In the genomic region with DNA sequence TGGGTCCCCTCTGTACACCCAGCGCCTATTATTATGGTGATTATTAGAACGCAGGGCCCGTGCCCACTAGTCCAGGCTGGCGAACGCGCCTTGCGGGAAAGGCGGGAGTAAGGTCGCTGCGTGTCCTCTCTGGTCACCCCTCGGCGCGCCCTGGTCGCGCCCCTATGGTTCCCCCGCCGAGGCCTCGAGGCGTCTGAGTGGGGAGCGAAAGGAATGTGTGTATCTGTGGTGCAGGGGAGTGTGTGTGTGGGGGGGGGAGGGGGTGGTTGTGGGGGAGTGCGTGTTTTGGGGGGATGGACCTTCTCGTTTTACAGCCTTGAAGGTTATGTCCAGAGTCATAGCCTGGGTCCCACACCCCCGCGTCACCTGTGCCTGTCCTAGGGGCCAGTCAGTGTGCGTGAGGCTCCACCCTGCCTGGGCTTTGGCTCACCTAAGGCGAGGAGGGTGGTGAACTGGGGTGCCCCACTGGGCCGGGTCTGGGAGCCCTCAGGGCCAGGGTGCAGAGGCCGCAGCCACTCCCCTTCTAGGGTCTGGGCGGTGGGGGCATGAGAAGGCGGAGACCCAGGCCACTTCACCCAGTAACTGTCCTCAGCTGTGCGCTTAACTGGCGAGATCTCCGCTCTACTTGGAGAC, we compare ENCODE assay signal across 11 cellular contexts. TPM values are rescaled to one million over a fixed set of nuclear protein-coding genes. Genes with fewer than 3 reads are reported as not detected.
DNase-seq lines count a peak whose midpoint lies in the region; ATAC-seq and TF ChIP-seq lines count a peak whose summit lies in the region.
"Not testable (repeated sequence)": the region's sequence is repeated elsewhere in the genome, so short reads cannot be mapped to it uniquely, and the experiment has no call there.
"Had no signal": no experiment of that assay in that cellular context is flagged by ENCODE, and none has a peak within 500 bp of the region (broad histone marks: within the 10 kb centered on the region; RNA-seq: fewer than 3 reads in every experiment).

Gene SYT15B, minus strand, starts transcription at position 50 of the 633 bp plus-strand sequence. CDS start 952 bp downstream, outside the sequence.

- not testable (repeated sequence) for H3K27me3 ChIP-seq in BJ (ENCODE audit: control insufficient read depth, insufficient read depth, low read length); heart left ventricle; tibial artery
- H3K27me3 ChIP-seq in iPS-18a (ENCODE audit: control insufficient read depth, insufficient read depth, low read length), result peaks cover 10% of the 10 kb centered on the region

- not testable (repeated sequence) for TF ChIP-seq POLR2A in heart left ventricle (IDR thresholded peaks at IDR 0.05)

- H3K27ac Mint-ChIP-seq in nephron progenitor cell, result not testable (repeated sequence)

- WGBS in heart left ventricle, 4 donors, result 43 to 88% (median 61%) methylated on average over 4 to 28 of the region's 33 CpGs

- H3K4me1 ChIP-seq in heart left ventricle; iPS-18a (ENCODE audit: control insufficient read depth, low read depth, low read length): not testable (repeated sequence)
- H3K4me1 ChIP-seq in tibial artery, result peaks cover 0 to 15% (median 3%) of the 10 kb centered on the region in 4 donors

- not testable (repeated sequence) for H3K27ac ChIP-seq in heart left ventricle; iPS-18a (ENCODE audit: low read length); tibial artery

- peak within 1 kb of the TSS; percentile 55 for H3K4me3 Mint-ChIP-seq in nephron progenitor cell

- H3K9me3 Mint-ChIP-seq in nephron progenitor cell, result not testable (repeated sequence)

- not testable (repeated sequence) for H3K36me3 Mint-ChIP-seq in nephron progenitor cell (ENCODE audit: low read depth)

- not testable (repeated sequence) for H3K9me3 ChIP-seq in heart left ventricle; iPS-18a (ENCODE audit: control insufficient read depth, low read depth, low read length); tibial artery

- not testable (repeated sequence) for DNase-seq in BJ (ENCODE audit: low read depth); choroid plexus epithelial cell (ENCODE audit: low read depth); nephron progenitor cell; skeletal muscle cell (ENCODE audit: low read depth); tibial artery
- DNase-seq in heart left ventricle, result peak in 1 of 5 donors; percentile 60

- not testable (repeated sequence) for H3K27me3 Mint-ChIP-seq in nephron progenitor cell (ENCODE audit: low read depth, poor library complexity)

- H3K4me1 Mint-ChIP-seq in nephron progenitor cell, result not testable (repeated sequence)

- TF ChIP-seq CTCF in BJ (IDR thresholded peaks at IDR 0.05; ENCODE audit: insufficient read depth, low read depth, low read length); WI38 (IDR thresholded peaks at IDR 0.05; ENCODE audit: low read depth, low read length); choroid plexus epithelial cell (conservative IDR thresholded peaks at IDR 0.05; ENCODE audit: low read depth, low read length); heart left ventricle (IDR thresholded peaks at IDR 0.05); nephron progenitor cell (IDR thresholded peaks at IDR 0.05); tibial artery (IDR thresholded peaks at IDR 0.05): not testable (repeated sequence)

- not testable (repeated sequence) for ATAC-seq in heart left ventricle

- POLR2A ChIA-PET in BJ (lab: Charles Lee), result not testable (repeated sequence)

- H3K9ac ChIP-seq in iPS-18a (ENCODE audit: low read length), result not testable (repeated sequence)

- CTCF ChIA-PET in BJ (lab: Yijun Ruan, JAX), result not testable (repeated sequence)

- H3K4me3 ChIP-seq in BJ (ENCODE audit: low read depth, low read length) (peak within 1 kb of the TSS; percentile 26; the same call in 1 of the 2 replicates), WI38 (ENCODE audit: low read depth, low read length) (peak within 1 kb of the TSS; percentile 30), choroid plexus epithelial cell (ENCODE audit: low read depth, low read length) (peak within 1 kb of the TSS; percentile 37), heart left ventricle (peak within 1 kb of the TSS in 10 of 12 donors; percentile 6 to 41 (median 25)), iPS-18a (ENCODE audit: low read length) (peak within 1 kb of the TSS; percentile 21), skeletal muscle cell (ENCODE audit: low read depth, low read length) (peak within 1 kb of the TSS; percentile 26), tibial artery (peak within 1 kb of the TSS; percentile 28 to 35)

- intact Hi-C loops in heart left ventricle (cut with DNase I); tibial artery (cut with DNase I; ENCODE audit: low total_unique reads): not testable (repeated sequence)

- not testable (repeated sequence) for H3K36me3 ChIP-seq in BJ (ENCODE audit: control insufficient read depth, insufficient read depth, low read length); heart left ventricle; iPS-18a (ENCODE audit: control insufficient read depth, low read depth, low read length); tibial artery

RNA-seq across cellular contexts. Expression of gene SYT15B, which starts in this region (rescaled TPM):
- 0.85 and 2.0 TPM in 2 replicates for polyA plus RNA-seq in BJ (2011; rRNA removed)
- 1.1 and 1.2 TPM in 2 replicates for polyA minus RNA-seq in BJ (2011; rRNA and poly(A)+ RNA removed)
- total RNA-seq in heart left ventricle, result 1 to 10 TPM in 6 of 9 donors, under 1 TPM in 3; 0.88 to 4.6 (median 1.6) TPM
- polyA plus RNA-seq in heart left ventricle, result 1 to 10 TPM in 1 of 2 donors, under 1 TPM in 1; 0.53 to 1.1 TPM
- total RNA-seq: Daoy had no signal
- polyA plus RNA-seq: CD4-positive, alpha-beta memory T cell; IgD-negative memory B cell had no signal
